12 cellular contexts compared by ENCODE assay signal in genomic region chr22:26170795-26171194, GRCh38. TPM values are rescaled to one million over a fixed set of nuclear protein-coding genes. Genes with fewer than 3 reads are reported as not detected.
DNase-seq lines count a peak whose midpoint lies in the region; ATAC-seq and TF ChIP-seq lines count a peak whose summit lies in the region.
"Had no signal": no experiment of that assay in that cellular context is flagged by ENCODE, and none has a peak within 500 bp of the region (broad histone marks: within the 10 kb centered on the region; RNA-seq: fewer than 3 reads in every experiment).

No MANE protein-coding gene starts in this region.

- 0 out of 2 replicates have a peak, but pooled peaks have one; percentile 30 for TF ChIP-seq CTCF in WERI-Rb-1 (IDR thresholded peaks at IDR 0.05; ENCODE audit: low read depth, low read length)

- no peaks in the 10 kb centered on the region for H3K9me3 ChIP-seq in HUES64 (ENCODE audit: insufficient read depth, low read depth, low read length)
- H3K9me3 ChIP-seq in WERI-Rb-1 (ENCODE audit: severe bottlenecking) = no peaks in the 10 kb centered on the region
- H3K9me3 ChIP-seq: HAP-1, thoracic aorta had no signal

- DNase-seq in Daoy (ENCODE audit: low read depth) (peak; percentile 62), WERI-Rb-1 (peak; percentile 41), medulla oblongata (ENCODE audit: extremely low spot score) (peak; percentile 43), UCSD-AML1 (lab: John Stamatoyannopoulos, UW; ENCODE audit: unreplicated experiment) (no peak), SW 1271 (lab: John Stamatoyannopoulos, UW) (no peak)
- DNase-seq: kidney glomerular epithelial cell had no signal

- no peaks in the 10 kb centered on the region for H3K36me3 ChIP-seq in HUES64 (ENCODE audit: insufficient read depth, low read length)
- H3K36me3 ChIP-seq in WERI-Rb-1 = no peaks in the 10 kb centered on the region
- H3K36me3 ChIP-seq: HAP-1, thoracic aorta had no signal

- ATAC-seq in HG02981 (IDR thresholded peaks at IDR 0.05; ENCODE audit: unreplicated experiment) (no peak), GM19397 (IDR thresholded peaks at IDR 0.05; ENCODE audit: unreplicated experiment) (no peak)
- ATAC-seq: activated T-cell treated with anti-CD3 and anti-CD28 coated beads, Interleukin-2, amount 50 U/mL, for 72 hours had no signal

- H3K4me1 ChIP-seq in HUES64 (ENCODE audit: insufficient read depth, low read length) = peaks cover 12% of the 10 kb centered on the region; the same call in 1 of the 2 replicates
- H3K4me1 ChIP-seq: HAP-1 had no signal

- WGBS in HUES64 = 5% methylated on average over 12 of the region's 12 CpGs

- H3K27ac ChIP-seq in HUES64 (ENCODE audit: low read depth, low read length) (no peak overlapping the region), WERI-Rb-1 (no peak overlapping the region)
- H3K27ac ChIP-seq: thoracic aorta had no signal

- no peak overlapping the region for H3K9ac ChIP-seq in HUES64 (ENCODE audit: low read depth, low read length)

- H3K4me3 ChIP-seq in HUES64 (ENCODE audit: low read length) (peak overlapping the region; percentile 61), WERI-Rb-1 (ENCODE audit: low read depth, low read length) (no peak overlapping the region)
- H3K4me3 ChIP-seq: HAP-1 had no signal

- H3K27me3 ChIP-seq in HUES64 (ENCODE audit: insufficient read depth, low read length) (peaks cover 66% of the 10 kb centered on the region), WERI-Rb-1 (ENCODE audit: insufficient read depth, low read depth, severe bottlenecking) (peaks cover 8% of the 10 kb centered on the region)

RNA-seq across cellular contexts. Expression of gene SEZ6L, which starts 1.5 kb away (rescaled TPM):
- not detected in 2 replicates for total RNA-seq in Daoy (2014; rRNA removed; shearing (Covaris generic))
- 4.1 TPM for polyA plus RNA-seq in HUES64 (2013, experiment 1 of 2)
- polyA plus RNA-seq in HUES64 (2013, experiment 2 of 2) = 5.4 TPM

Comparison
In these comparisons a context has a peak if more than half of its experiments do, and no peak if none do; other contexts are left out.
1. DNase-seq: peak in Daoy (single experiment), WERI-Rb-1 (single experiment) and medulla oblongata (single experiment); none in UCSD-AML1 (single experiment) and SW 1271 (0 of 2).